9 cellular contexts compared by ENCODE assay signal in genomic region chr17:40068129-40068581, GRCh38. TPM values are rescaled to one million over a fixed set of nuclear protein-coding genes. Genes with fewer than 3 reads are reported as not detected.
DNase-seq lines count a peak whose midpoint lies in the region; ATAC-seq and TF ChIP-seq lines count a peak whose summit lies in the region.
"Had no signal": no experiment of that assay in that cellular context is flagged by ENCODE, and none has a peak within 500 bp of the region (broad histone marks: within the 10 kb centered on the region; RNA-seq: fewer than 3 reads in every experiment).

No MANE protein-coding gene starts in this region.

- peak overlapping the region; percentile 80 for H4K91ac ChIP-seq in mesenchymal stem cell (ENCODE audit: low read length)

- H3K4me1 ChIP-seq in body of pancreas, result peaks cover 87% of the 10 kb centered on the region
- peaks cover 77% of the 10 kb centered on the region for H3K4me1 ChIP-seq in mesenchymal stem cell (ENCODE audit: control insufficient read depth, insufficient read depth, low read depth, low read length)
- H3K4me1 ChIP-seq in thyroid gland, result peaks cover 80 to 85% of the 10 kb centered on the region in 2 donors

- H3K9me3 Mint-ChIP-seq in activated T-cell treated with anti-CD3 and anti-CD28 coated beads, Interleukin-2, amount 50 U/mL, for 24 hours, result no peaks in the 10 kb centered on the region

- no peaks in the 10 kb centered on the region for H3K36me3 Mint-ChIP-seq in activated T-cell treated with anti-CD3 and anti-CD28 coated beads, Interleukin-2, amount 50 U/mL, for 24 hours (ENCODE audit: low read depth)

- WGBS in body of pancreas, 2 donors, result 47 to 55% methylated on average over 4 of the region's 4 CpGs
- 89% methylated on average over 4 of the region's 4 CpGs for WGBS in mesenchymal stem cell
- WGBS in thyroid gland, 2 donors, result 24 to 54% methylated on average over 2 to 3 of the region's 4 CpGs

- H3K79me1 ChIP-seq in mesenchymal stem cell (replicated peaks; ENCODE audit: low read length, poor library complexity, severe bottlenecking), result peaks cover 33% of the 10 kb centered on the region

- no peak overlapping the region for H2BK5ac ChIP-seq in mesenchymal stem cell (ENCODE audit: low read depth, low read length, poor library complexity, severe bottlenecking)

- H3K4me3 ChIP-seq in body of pancreas (no peak overlapping the region), mesenchymal stem cell (ENCODE audit: insufficient read depth in 1 of 2, low read depth in 1 of 2, low read length in 2 of 2) (peak overlapping the region in 1 of 2 experiments; percentile 65), thyroid gland (replicated peaks in 1 of 3) (no peak overlapping the region)

- no peaks in the 10 kb centered on the region for H3K27me3 Mint-ChIP-seq in activated T-cell treated with anti-CD3 and anti-CD28 coated beads, Interleukin-2, amount 50 U/mL, for 24 hours

- DNase-seq in activated T-cell treated with anti-CD3 and anti-CD28 coated beads, Interleukin-2, amount 50 U/mL, for 24 hours, result no peak
- no peak for DNase-seq in activated T-cell treated with anti-CD3 and anti-CD28 coated beads, Interleukin-2, amount 50 U/mL, for 1 hour
- DNase-seq in body of pancreas (no peak), mesenchymal stem cell (no peak), thyroid gland (peak in 1 of 2 donors; percentile 31), NCI-H1417 treated with DMSO at 0.1 percent for 48 hours (lab: John Stamatoyannopoulos, UW) (no peak)

- H2AK5ac ChIP-seq in mesenchymal stem cell (ENCODE audit: low read length, severe bottlenecking), result peak overlapping the region; percentile 50

- H3K27ac ChIP-seq in body of pancreas (peak overlapping the region; percentile 90 to 98 (median 98)), mesenchymal stem cell (ENCODE audit: low read length, poor library complexity, severe bottlenecking) (no peak overlapping the region), thyroid gland (peak overlapping the region; percentile 92 to 94 (median 93))
- H3K27ac ChIP-seq: SJSA1 had no signal

- H3K23ac ChIP-seq in mesenchymal stem cell (ENCODE audit: low read length in 2 of 2), result no peak overlapping the region

- peak overlapping the region; percentile 52 for H2BK120ac ChIP-seq in mesenchymal stem cell (ENCODE audit: low read depth, low read length)

- TF ChIP-seq CTCF in body of pancreas (IDR thresholded peaks at IDR 0.05), result no peak
- no peak for TF ChIP-seq CTCF in thyroid gland (IDR thresholded peaks at IDR 0.05)

- H2AFZ ChIP-seq in mesenchymal stem cell (ENCODE audit: low read depth, low read length), result no peak overlapping the region

- ATAC-seq in body of pancreas (no peak), HG02852 (IDR thresholded peaks at IDR 0.05; ENCODE audit: unreplicated experiment) (no peak), GM21825 (IDR thresholded peaks at IDR 0.05; ENCODE audit: unreplicated experiment) (no peak)

- H3K9me3 ChIP-seq in body of pancreas, result no peaks in the 10 kb centered on the region
- no peaks in the 10 kb centered on the region for H3K9me3 ChIP-seq in mesenchymal stem cell (ENCODE audit: control insufficient read depth, low read length)
- H3K9me3 ChIP-seq in thyroid gland, result no peaks in the 10 kb centered on the region
- H3K9me3 ChIP-seq: SJSA1 had no signal

- H3K9ac ChIP-seq in mesenchymal stem cell (ENCODE audit: low read length), result peak overlapping the region; percentile 80

- H3K14ac ChIP-seq in mesenchymal stem cell (ENCODE audit: low read length in 2 of 2), result peak overlapping the region in 1 of 2 experiments; percentile 55

- peak overlapping the region; percentile 61 to 62 for H2BK12ac ChIP-seq in mesenchymal stem cell (ENCODE audit: low read length in 2 of 2)

- H3K4me2 ChIP-seq in mesenchymal stem cell (ENCODE audit: low read length, poor library complexity, severe bottlenecking), result no peak overlapping the region

- no peak for TF ChIP-seq POLR2A in body of pancreas (IDR thresholded peaks at IDR 0.05)
- TF ChIP-seq POLR2A in thyroid gland (IDR thresholded peaks at IDR 0.05), result no peak

- H4K8ac ChIP-seq in mesenchymal stem cell (ENCODE audit: low read length), result peak overlapping the region; percentile 74

- intact Hi-C loops in body of pancreas (cut with DNase I) (no loop called here), thyroid gland (cut with DNase I) (loop anchor here (10.0 kb wide), 1 partner anchor 97 kb away; no protein-coding TSS in a partner anchor)

- peak overlapping the region; percentile 8 for H2BK15ac ChIP-seq in mesenchymal stem cell (ENCODE audit: low read depth, poor library complexity, severe bottlenecking)

- peak overlapping the region; percentile 57 to 79 for H3K4ac ChIP-seq in mesenchymal stem cell (ENCODE audit: low read depth in 1 of 2, low read length in 2 of 2)

- peak overlapping the region; percentile 97 for H3K27ac Mint-ChIP-seq in activated T-cell treated with anti-CD3 and anti-CD28 coated beads, Interleukin-2, amount 50 U/mL, for 24 hours

- H3K36me3 ChIP-seq in body of pancreas (replicated peaks in 1 of 2; ENCODE audit: insufficient read depth in 1 of 2, low read depth in 2 of 2) (no peaks in the 10 kb centered on the region), mesenchymal stem cell (ENCODE audit: control insufficient read depth in 1 of 2, insufficient read depth in 2 of 2, low read depth in 1 of 2, low read length in 2 of 2) (no peaks in the 10 kb centered on the region), thyroid gland (no peaks in the 10 kb centered on the region)
- H3K36me3 ChIP-seq: SJSA1 had no signal

- H3K4me1 Mint-ChIP-seq in activated T-cell treated with anti-CD3 and anti-CD28 coated beads, Interleukin-2, amount 50 U/mL, for 24 hours (ENCODE audit: low read depth), result peaks cover 85% of the 10 kb centered on the region

- peak overlapping the region; percentile 44 to 64 for H3K18ac ChIP-seq in mesenchymal stem cell (ENCODE audit: low read depth in 1 of 2, low read length in 2 of 2)

- H3K4me3 Mint-ChIP-seq in activated T-cell treated with anti-CD3 and anti-CD28 coated beads, Interleukin-2, amount 50 U/mL, for 24 hours, result peak overlapping the region; percentile 79

- H3K27me3 ChIP-seq in body of pancreas (no peaks in the 10 kb centered on the region), mesenchymal stem cell (ENCODE audit: control insufficient read depth in 1 of 2, insufficient read depth in 1 of 2, low read length in 2 of 2) (no peaks in the 10 kb centered on the region), thyroid gland (no peaks in the 10 kb centered on the region)
- H3K27me3 ChIP-seq: SJSA1 had no signal

RNA-seq across cellular contexts. Expression of gene THRA, which starts 5.4 kb away (rescaled TPM):
- total RNA-seq in body of pancreas, result 10 to 100 TPM; 37.9 to 61.6 TPM
- polyA plus RNA-seq in mesenchymal stem cell (2013, experiment 1 of 2), result 24.1 TPM
- 23.2 TPM for polyA plus RNA-seq in mesenchymal stem cell (2013, experiment 2 of 2)
- 10 to 100 TPM; 34.0 to 52.9 (median 44.8) TPM for total RNA-seq in thyroid gland

RNA-seq across cellular contexts. Expression of gene MED24, which starts 13.9 kb away (rescaled TPM):
- total RNA-seq in body of pancreas, result 10 to 100 TPM; 34.9 to 38.7 TPM
- polyA plus RNA-seq in mesenchymal stem cell (2013, experiment 1 of 2), result 35.2 TPM
- polyA plus RNA-seq in mesenchymal stem cell (2013, experiment 2 of 2), result 35.4 TPM
- total RNA-seq in thyroid gland, result 10 to 100 TPM; 37.1 to 68.4 (median 56.6) TPM

RNA-seq across cellular contexts. Expression of gene NR1D1, which starts 32.2 kb away (rescaled TPM):
- 1 to 10 TPM; 2.3 to 5.9 TPM for total RNA-seq in body of pancreas
- 6.1 TPM for polyA plus RNA-seq in mesenchymal stem cell (2013, experiment 1 of 2)
- 5.5 TPM for polyA plus RNA-seq in mesenchymal stem cell (2013, experiment 2 of 2)
- total RNA-seq in thyroid gland, result 1 to 10 TPM; 3.4 to 9.9 (median 5.1) TPM

RNA-seq across cellular contexts. Expression of gene CSF3, which starts 52.9 kb away (rescaled TPM):
- total RNA-seq in body of pancreas, result 1 to 10 TPM in 1 of 2 donors, under 1 TPM in 1; 0.78 to 1.6 TPM
- polyA plus RNA-seq in mesenchymal stem cell (2013, experiment 1 of 2), result not detected
- polyA plus RNA-seq in mesenchymal stem cell (2013, experiment 2 of 2), result 0.05 TPM
- total RNA-seq in thyroid gland, result not detected
- total RNA-seq: SJSA1 had no signal

RNA-seq across cellular contexts. Expression of gene MSL1, which starts 53.6 kb away (rescaled TPM):
- total RNA-seq in body of pancreas, result 100 to 1,000 TPM in 1 of 2 donors, 10 to 100 TPM in 1; 75.5 to 157 TPM
- polyA plus RNA-seq in mesenchymal stem cell (2013, experiment 1 of 2), result 67.5 TPM
- polyA plus RNA-seq in mesenchymal stem cell (2013, experiment 2 of 2), result 66.9 TPM
- 100 to 1,000 TPM in 1 of 4 donors, 10 to 100 TPM in 3; 69.9 to 101 (median 80.4) TPM for total RNA-seq in thyroid gland
